1 cellular context compared by ENCODE assay signal in genomic region chr17:76501018-76501826, GRCh38.
TF ChIP-seq lines count a peak whose summit lies in the region.

Gene RHBDF2 (minus strand): TSS chr17:76501423. CDS start chr17:76481524, 19,899 bp downstream.

TF ChIP-seq in HepG2, 621 proteins besides CTCF, POLR2A, EP300 and RAD21 (continued from another document and continues in another):
- TF ChIP-seq HMGXB4 (CRISPR knock-in tag; IDR thresholded peaks at IDR 0.05; ENCODE audit: borderline replicate concordance in 1 of 2, low read depth in 1 of 2) (peak; percentile 0 to 29; a peak in 2 of 4 replicates), ZNF780A (CRISPR knock-in tag; IDR thresholded peaks at IDR 0.05) (no peak), NFKBIZ (CRISPR knock-in tag; IDR thresholded peaks at IDR 0.05) (0 out of 2 replicates have a peak, but pooled peaks have one; percentile 50), ZC3H4 (CRISPR knock-in tag; IDR thresholded peaks at IDR 0.05; ENCODE audit: borderline replicate concordance) (no peak), MXD3 (CRISPR knock-in tag; IDR thresholded peaks at IDR 0.05) (peak; percentile 50; the same call in 1 of the 2 replicates), ETV5 (CRISPR knock-in tag; IDR thresholded peaks at IDR 0.05; ENCODE audit: borderline replicate concordance) (no peak), ZNF282 (IDR thresholded peaks at IDR 0.05; ENCODE audit: partially characterized antibody) (no peak), ZNF503 (CRISPR knock-in tag; IDR thresholded peaks at IDR 0.05) (no peak), THRA (CRISPR knock-in tag; IDR thresholded peaks at IDR 0.05; ENCODE audit: borderline replicate concordance) (0 out of 2 replicates have a peak, but pooled peaks have one; percentile 10), MNT (IDR thresholded peaks at IDR 0.05) (no peak), ZNF816 (CRISPR knock-in tag; IDR thresholded peaks at IDR 0.05; ENCODE audit: borderline replicate concordance) (peak; percentile 92), RFX5 (IDR thresholded peaks at IDR 0.05; ENCODE audit: low read depth, low read length) (peak; percentile 3; the same call in 1 of the 2 replicates), ZSCAN5A (CRISPR knock-in tag; IDR thresholded peaks at IDR 0.05; ENCODE audit: borderline replicate concordance) (no peak), MIER3 (CRISPR knock-in tag; IDR thresholded peaks at IDR 0.05; ENCODE audit: borderline replicate concordance) (peak; percentile 39; the same call in 1 of the 2 replicates), ZNF296 (CRISPR knock-in tag; conservative IDR thresholded peaks at IDR 0.05) (no peak), KDM6A (CRISPR knock-in tag; IDR thresholded peaks at IDR 0.05; ENCODE audit: low read depth) (no peak), YEATS2 (CRISPR knock-in tag; IDR thresholded peaks at IDR 0.05; ENCODE audit: borderline replicate concordance) (no peak), EED (CRISPR knock-in tag; IDR thresholded peaks at IDR 0.05) (peak; percentile 57; the same call in 1 of the 2 replicates), ZNF30 (CRISPR knock-in tag; IDR thresholded peaks at IDR 0.05) (no peak), ZNF550 (CRISPR knock-in tag; IDR thresholded peaks at IDR 0.05; ENCODE audit: borderline replicate concordance) (peak; percentile 80; the same call in 1 of the 2 replicates), ARNT2 (CRISPR knock-in tag; IDR thresholded peaks at IDR 0.05; ENCODE audit: low read depth) (peak; percentile 94), ZNF318 (CRISPR knock-in tag; IDR thresholded peaks at IDR 0.05) (no peak), BORCS8-MEF2B (CRISPR knock-in tag; IDR thresholded peaks at IDR 0.05) (0 out of 2 replicates have a peak, but pooled peaks have one; percentile 15), TFDP1 (CRISPR knock-in tag; IDR thresholded peaks at IDR 0.05; ENCODE audit: borderline replicate concordance) (peak; percentile 57; the same call in 1 of the 2 replicates), STAG1 (CRISPR knock-in tag; IDR thresholded peaks at IDR 0.05) (no peak; the same call in 1 of the 2 replicates), ZNF468 (CRISPR knock-in tag; IDR thresholded peaks at IDR 0.05) (0 out of 2 replicates have a peak, but pooled peaks have one; percentile 0), MZF1 (CRISPR knock-in tag; IDR thresholded peaks at IDR 0.05; ENCODE audit: borderline replicate concordance) (no peak)
- TF ChIP-seq, protein P1, sequence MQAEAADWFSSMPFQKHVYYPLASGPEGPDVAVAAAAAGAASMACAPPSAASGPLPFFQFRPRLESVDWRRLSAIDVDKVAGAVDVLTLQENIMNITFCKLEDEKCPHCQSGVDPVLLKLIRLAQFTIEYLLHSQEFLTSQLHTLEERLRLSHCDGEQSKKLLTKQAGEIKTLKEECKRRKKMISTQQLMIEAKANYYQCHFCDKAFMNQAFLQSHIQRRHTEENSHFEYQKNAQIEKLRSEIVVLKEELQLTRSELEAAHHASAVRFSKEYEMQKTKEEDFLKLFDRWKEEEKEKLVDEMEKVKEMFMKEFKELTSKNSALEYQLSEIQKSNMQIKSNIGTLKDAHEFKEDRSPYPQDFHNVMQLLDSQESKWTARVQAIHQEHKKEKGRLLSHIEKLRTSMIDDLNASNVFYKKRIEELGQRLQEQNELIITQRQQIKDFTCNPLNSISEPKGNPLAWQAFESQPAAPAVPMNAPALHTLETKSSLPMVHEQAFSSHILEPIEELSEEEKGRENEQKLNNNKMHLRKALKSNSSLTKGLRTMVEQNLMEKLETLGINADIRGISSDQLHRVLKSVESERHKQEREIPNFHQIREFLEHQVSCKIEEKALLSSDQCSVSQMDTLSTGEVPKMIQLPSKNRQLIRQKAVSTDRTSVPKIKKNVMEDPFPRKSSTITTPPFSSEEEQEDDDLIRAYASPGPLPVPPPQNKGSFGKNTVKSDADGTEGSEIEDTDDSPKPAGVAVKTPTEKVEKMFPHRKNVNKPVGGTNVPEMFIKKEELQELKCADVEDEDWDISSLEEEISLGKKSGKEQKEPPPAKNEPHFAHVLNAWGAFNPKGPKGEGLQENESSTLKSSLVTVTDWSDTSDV (CRISPR knock-in tag; IDR thresholded peaks at IDR 0.05): peak; percentile 97
- TF ChIP-seq, protein P2, sequence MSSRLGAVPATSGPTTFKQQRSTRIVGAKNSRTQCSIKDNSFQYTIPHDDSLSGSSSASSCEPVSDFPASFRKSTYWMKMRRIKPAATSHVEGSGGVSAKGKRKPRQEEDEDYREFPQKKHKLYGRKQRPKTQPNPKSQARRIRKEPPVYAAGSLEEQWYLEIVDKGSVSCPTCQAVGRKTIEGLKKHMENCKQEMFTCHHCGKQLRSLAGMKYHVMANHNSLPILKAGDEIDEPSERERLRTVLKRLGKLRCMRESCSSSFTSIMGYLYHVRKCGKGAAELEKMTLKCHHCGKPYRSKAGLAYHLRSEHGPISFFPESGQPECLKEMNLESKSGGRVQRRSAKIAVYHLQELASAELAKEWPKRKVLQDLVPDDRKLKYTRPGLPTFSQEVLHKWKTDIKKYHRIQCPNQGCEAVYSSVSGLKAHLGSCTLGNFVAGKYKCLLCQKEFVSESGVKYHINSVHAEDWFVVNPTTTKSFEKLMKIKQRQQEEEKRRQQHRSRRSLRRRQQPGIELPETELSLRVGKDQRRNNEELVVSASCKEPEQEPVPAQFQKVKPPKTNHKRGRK (CRISPR knock-in tag; IDR thresholded peaks at IDR 0.05): 0 out of 2 replicates have a peak, but pooled peaks have one; percentile 73
